In the genomic region with DNA sequence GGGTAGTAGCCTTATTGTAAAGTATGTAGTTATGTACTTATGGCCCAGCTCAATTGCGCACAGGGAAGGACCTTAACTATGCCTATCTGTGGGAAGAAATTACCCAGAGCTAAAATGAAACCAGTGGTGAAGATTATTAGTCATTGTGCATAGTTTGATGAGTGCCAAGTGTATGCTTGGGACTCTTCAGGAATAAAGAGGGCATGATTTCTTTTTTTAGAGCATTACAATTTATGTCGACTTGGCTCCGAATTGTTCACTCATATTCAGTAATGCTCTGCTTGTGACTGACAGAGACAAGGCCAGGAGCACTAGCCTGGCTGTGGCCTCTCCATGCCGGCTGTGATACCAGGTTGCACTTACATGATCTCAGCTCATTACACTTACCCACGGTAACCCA, we compare ENCODE assay signal across 14 cellular contexts.
DNase-seq lines count a peak whose midpoint lies in the region; ATAC-seq and TF ChIP-seq lines count a peak whose summit lies in the region.
"Had no signal": no experiment of that assay in that cellular context is flagged by ENCODE, and none has a peak within 500 bp of the region (broad histone marks: within the 10 kb centered on the region; RNA-seq: fewer than 3 reads in every experiment).

No MANE protein-coding gene starts in this region.

- H3K27me3 ChIP-seq in right atrium auricular region (no peaks in the 10 kb centered on the region), thoracic aorta (replicated peaks; ENCODE audit: insufficient read depth) (no peaks in the 10 kb centered on the region)
- H3K27me3 ChIP-seq: neural progenitor cell had no signal

- H3K9me3 ChIP-seq in right atrium auricular region (no peaks in the 10 kb centered on the region), thoracic aorta (no peaks in the 10 kb centered on the region)

- ATAC-seq in thoracic aorta (ENCODE audit: insufficient number of reproducible peaks, low FRiP score, low read depth) (no peak), GM19023 (IDR thresholded peaks at IDR 0.05; ENCODE audit: unreplicated experiment) (no peak)
- ATAC-seq: activated CD8-positive, alpha-beta T cell treated with anti-CD3 and anti-CD28 coated beads for 36 hours; HCT116; stimulated activated naive B cell treated with anti-CD40 and anti-IgM and Interleukin-4, amounts not matched to agents 10 μg/mL and 1 μg/mL and 100 μg/mL, for 72 hours had no signal

- H3K4me1 ChIP-seq in right atrium auricular region, result peaks cover 0 to 37% of the 10 kb centered on the region in 2 donors
- peaks cover 15 to 47% of the 10 kb centered on the region in 2 donors for H3K4me1 ChIP-seq in thoracic aorta (ENCODE audit: control insufficient read depth in 1 of 2, low read depth in 2 of 2)

- H3K27ac ChIP-seq in right atrium auricular region, result peak overlapping the region; percentile 29 to 92
- H3K27ac ChIP-seq in thoracic aorta, result peak overlapping the region; percentile 89 to 98
- H3K27ac ChIP-seq: neural progenitor cell had no signal

- H3K4me3 ChIP-seq in right atrium auricular region, result peak overlapping the region in 1 of 2 donors; percentile 4
- H3K4me3 ChIP-seq in thoracic aorta, result peak overlapping the region; percentile 72
- H3K4me3 ChIP-seq: neural progenitor cell had no signal

- H3K36me3 ChIP-seq in right atrium auricular region, result no peaks in the 10 kb centered on the region
- no peaks in the 10 kb centered on the region for H3K36me3 ChIP-seq in thoracic aorta
- H3K36me3 ChIP-seq: neural progenitor cell had no signal

- no peak for TF ChIP-seq CTCF in right atrium auricular region (IDR thresholded peaks at IDR 0.05)
- TF ChIP-seq CTCF in thoracic aorta (IDR thresholded peaks at IDR 0.05), result no peak

- DNase-seq in NCI-H2227 (lab: John Stamatoyannopoulos, UW; ENCODE audit: unreplicated experiment), result peak; percentile 39
- peak; percentile 7 for DNase-seq in cerebellar cortex (ENCODE audit: low spot score)
- DNase-seq in right atrium auricular region (ENCODE audit: low spot score), result no peak
- DNase-seq in thoracic aorta (ENCODE audit: low spot score), result no peak
- DNase-seq in NCI-H1092 treated with DMSO at 0.1 percent for 48 hours (lab: John Stamatoyannopoulos, UW), result no peak
- DNase-seq in occipital lobe (lab: John Stamatoyannopoulos, UW), result no peak
- DNase-seq: activated CD8-positive, alpha-beta T cell treated with anti-CD3 and anti-CD28 coated beads for 36 hours; activated naive CD4-positive, alpha-beta T cell treated with Interleukin-2 at 50 U/mL for 16 hours; endodermal cell; NCI-H2029; stimulated activated naive B cell treated with anti-CD40 and anti-IgM and Interleukin-4, amounts not matched to agents 10 μg/mL and 1 μg/mL and 100 μg/mL, for 72 hours had no signal

Comparison
In these comparisons a context has a peak if more than half of its experiments do, and no peak if none do; other contexts are left out.
1. DNase-seq: peak in NCI-H2227 (single experiment) and cerebellar cortex (single experiment); none in right atrium auricular region (single experiment), thoracic aorta (single experiment), NCI-H1092 treated with DMSO at 0.1 percent for 48 hours (single experiment) and occipital lobe (single experiment).